In genomic region chr11:2519517-2519878, GRCh38 we compare ENCODE assay signal across 21 cellular contexts.
"Had no signal": no experiment of that assay in that cellular context is flagged by ENCODE, and none has a peak within 500 bp of the region (broad histone marks: within the 10 kb centered on the region; RNA-seq: fewer than 3 reads in every experiment).

No MANE protein-coding gene starts in this region.

- FAIRE-seq: HepG2, RCC 7860 had no signal

- DNase-seq: IMR-90, Kasumi-1, MM.1S, NCI-H1092 treated with DMSO at 0.1 percent for 48 hours, NCI-H1436, NCI-H187, NCI-H2029, NCI-H2081 treated with DMSO at 0.1 percent for 48 hours, NCI-H2171, NCI-H226, NCI-H446, NCI-H510A, NCI-H524 treated with DMSO at 0.1 percent for 48 hours, NCI-H69, NCI-H774, RPMI8226, SHP77 had no signal

- H3K9ac ChIP-seq: KMS-11, SK-N-SH had no signal

- ATAC-seq: HepG2 had no signal

- H3K9me3 ChIP-seq: SK-N-SH had no signal

- H3K4me2 ChIP-seq: KMS-11, SK-N-SH had no signal

- H3K27ac ChIP-seq: KMS-11 had no signal
